1 cellular context compared by ENCODE assay signal in the genomic region with DNA sequence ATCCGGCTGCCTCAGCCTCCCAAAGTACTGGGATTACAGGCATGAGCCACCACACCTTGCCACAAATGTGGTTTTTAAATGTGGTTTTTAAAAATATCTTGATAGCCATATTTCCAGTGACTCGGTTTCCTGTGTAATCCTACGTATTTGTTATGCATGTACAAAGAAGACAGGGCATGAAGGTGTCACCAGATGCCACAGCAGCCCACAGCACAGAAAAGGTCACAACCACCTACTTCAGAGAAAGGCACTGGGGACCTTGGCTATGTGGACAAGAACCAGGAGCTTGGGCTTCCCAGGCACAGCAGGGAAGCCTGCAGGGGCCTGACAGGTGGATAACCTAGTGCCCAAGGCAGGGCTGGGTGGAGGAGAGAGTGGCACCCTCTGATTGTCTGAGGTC.
TF ChIP-seq lines count a peak whose summit lies in the region.

No MANE protein-coding gene starts in this region.

TF ChIP-seq in HepG2, 621 proteins besides CTCF, POLR2A, EP300 and RAD21:
- TF ChIP-seq ZNF17 (CRISPR knock-in tag; IDR thresholded peaks at IDR 0.05) (no peak), FOXM1 (CRISPR knock-in tag; IDR thresholded peaks at IDR 0.05) (no peak), CREB1 (IDR thresholded peaks at IDR 0.05) (no peak), CREB1 (CRISPR knock-in tag; IDR thresholded peaks at IDR 0.05) (no peak), TAF15 (IDR thresholded peaks at IDR 0.05; ENCODE audit: low read depth, low read length, poor library complexity, severe bottlenecking) (no peak), ZNF33B (CRISPR knock-in tag; IDR thresholded peaks at IDR 0.05) (no peak), ZNF335 (CRISPR knock-in tag; IDR thresholded peaks at IDR 0.05) (no peak), CBFB (CRISPR knock-in tag; IDR thresholded peaks at IDR 0.05) (no peak), FOXA3 (CRISPR knock-in tag; IDR thresholded peaks at IDR 0.05) (no peak), NR2F6 (IDR thresholded peaks at IDR 0.05) (no peak), NR2F6 (CRISPR knock-in tag; IDR thresholded peaks at IDR 0.05) (no peak), ZNF510 (CRISPR knock-in tag; IDR thresholded peaks at IDR 0.05; ENCODE audit: low read depth) (no peak), GATAD2A (CRISPR knock-in tag; IDR thresholded peaks at IDR 0.05) (no peak)
- TF ChIP-seq, protein P1, sequence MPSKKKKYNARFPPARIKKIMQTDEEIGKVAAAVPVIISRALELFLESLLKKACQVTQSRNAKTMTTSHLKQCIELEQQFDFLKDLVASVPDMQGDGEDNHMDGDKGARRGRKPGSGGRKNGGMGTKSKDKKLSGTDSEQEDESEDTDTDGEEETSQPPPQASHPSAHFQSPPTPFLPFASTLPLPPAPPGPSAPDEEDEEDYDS (CRISPR knock-in tag; IDR thresholded peaks at IDR 0.05): no peak
